9 cellular contexts compared by ENCODE assay signal in the genomic region with DNA sequence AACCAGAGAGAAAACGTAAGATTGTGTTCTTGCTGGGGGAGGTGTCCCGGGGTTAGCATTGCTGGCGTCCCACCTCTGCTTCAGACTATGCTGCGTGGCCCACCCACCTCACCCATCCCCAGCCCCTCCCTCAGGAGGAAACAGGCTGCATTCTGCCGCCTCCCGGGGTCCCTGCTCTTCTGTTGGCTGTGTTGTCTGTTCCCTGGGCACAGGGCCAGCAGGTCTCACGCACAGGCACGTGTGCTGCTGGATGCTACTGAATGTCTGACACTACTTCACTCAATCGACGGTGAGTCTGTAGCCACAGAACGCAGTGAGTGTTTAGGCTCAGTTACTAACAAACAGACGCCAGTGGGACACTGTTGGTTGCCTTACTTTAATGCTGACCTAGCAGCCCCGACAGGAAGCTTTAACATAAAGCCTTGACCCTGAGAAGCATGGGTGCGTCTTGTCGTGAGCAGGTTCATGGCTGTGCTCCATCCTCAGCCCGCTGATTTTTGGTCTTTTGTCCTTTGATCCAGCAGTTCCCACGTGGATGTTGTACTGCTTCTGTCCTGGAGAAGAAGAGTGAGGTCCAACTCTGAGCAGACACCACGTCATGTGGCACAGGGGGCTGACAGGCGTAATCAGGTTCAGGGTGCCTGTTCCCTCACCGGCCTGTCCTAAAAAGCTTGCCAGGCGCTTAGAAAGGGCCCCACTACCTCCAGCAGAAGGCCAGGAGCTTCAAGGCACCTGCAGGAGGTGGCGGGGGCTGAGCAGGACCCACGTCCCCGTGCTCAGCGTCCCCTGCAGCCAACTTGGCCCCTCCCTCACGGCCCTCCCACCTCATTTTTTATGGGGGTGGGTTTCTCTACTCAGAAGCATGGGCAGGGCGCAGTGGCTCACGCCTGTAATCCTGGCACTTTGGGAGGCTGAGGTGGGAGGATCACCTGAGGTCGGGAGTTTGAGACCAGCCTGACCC. TPM values are rescaled to one million over a fixed set of nuclear protein-coding genes. Genes with fewer than 3 reads are reported as not detected.
DNase-seq lines count a peak whose midpoint lies in the region; ATAC-seq and TF ChIP-seq lines count a peak whose summit lies in the region.
"Had no signal": no experiment of that assay in that cellular context is flagged by ENCODE, and none has a peak within 500 bp of the region (broad histone marks: within the 10 kb centered on the region; RNA-seq: fewer than 3 reads in every experiment).

No MANE protein-coding gene starts in this region.

- H3K27ac Mint-ChIP-seq in chondrocyte (ENCODE audit: unreplicated experiment) (peak overlapping the region; percentile 68), nephron (peak overlapping the region in 2 of 3 experiments; percentile 50 to 59)

- peak; percentile 33 for DNase-seq in COR-L47 (lab: John Stamatoyannopoulos, UW)
- DNase-seq in NCI-H1694 (lab: John Stamatoyannopoulos, UW), result peak; percentile 66
- DNase-seq in chondrocyte (ENCODE audit: low spot score), result no peak
- DNase-seq in stimulated activated CD4-positive, alpha-beta T cell treated with anti-CD3 and anti-CD28 coated beads, Interleukin-12 subunit alpha, Interleukin-12 subunit beta, amount 100 ng/mL, for 4 hours, result no peak
- no peak for DNase-seq in GOT3 (lab: John Stamatoyannopoulos, UW)
- DNase-seq in RKO (ENCODE audit: low spot score), result no peak
- DNase-seq: NCI-H1048 had no signal

- H3K4me1 Mint-ChIP-seq in chondrocyte (ENCODE audit: low read depth), result peaks cover 16% of the 10 kb centered on the region
- peaks cover 26% of the 10 kb centered on the region for H3K4me1 Mint-ChIP-seq in nephron

- no peak overlapping the region for H3K4me3 Mint-ChIP-seq in chondrocyte (ENCODE audit: unreplicated experiment)
- no peak overlapping the region for H3K4me3 Mint-ChIP-seq in nephron

- H3K9me3 Mint-ChIP-seq in chondrocyte (ENCODE audit: low read depth) (no peaks in the 10 kb centered on the region), nephron (no peaks in the 10 kb centered on the region)

- no peak for TF ChIP-seq CTCF in chondrocyte (IDR thresholded peaks at IDR 0.05)
- no peak for TF ChIP-seq CTCF in nephron (IDR thresholded peaks at IDR 0.05; ENCODE audit: unreplicated experiment in 3 of 3)

- H3K27me3 Mint-ChIP-seq in chondrocyte (ENCODE audit: low read depth), result no peaks in the 10 kb centered on the region
- H3K27me3 Mint-ChIP-seq in nephron (ENCODE audit: low read depth), result no peaks in the 10 kb centered on the region

- ATAC-seq in GM21447 (IDR thresholded peaks at IDR 0.05; ENCODE audit: unreplicated experiment), result no peak

- H3K36me3 Mint-ChIP-seq in chondrocyte (ENCODE audit: low read depth) (peaks cover 15% of the 10 kb centered on the region), nephron (ENCODE audit: low read depth) (peaks cover 56% of the 10 kb centered on the region)

RNA-seq across cellular contexts. Expression of gene NAXD, which starts 26.0 kb away (rescaled TPM):
- total RNA-seq in chondrocyte, result 23.5 to 28.4 TPM (median 27.1 TPM) in 3 replicates

Comparison
In these comparisons a context has a peak if more than half of its experiments do, and no peak if none do; other contexts are left out.
1. DNase-seq: peak in COR-L47 (single experiment) and NCI-H1694 (single experiment); none in chondrocyte (single experiment), stimulated activated CD4-positive, alpha-beta T cell treated with anti-CD3 and anti-CD28 coated beads, Interleukin-12 subunit alpha, Interleukin-12 subunit beta, amount 100 ng/mL, for 4 hours (single experiment), GOT3 (single experiment) and RKO (single experiment).